Comparison of ENCODE assay signal across 13 cellular contexts in the genomic region with DNA sequence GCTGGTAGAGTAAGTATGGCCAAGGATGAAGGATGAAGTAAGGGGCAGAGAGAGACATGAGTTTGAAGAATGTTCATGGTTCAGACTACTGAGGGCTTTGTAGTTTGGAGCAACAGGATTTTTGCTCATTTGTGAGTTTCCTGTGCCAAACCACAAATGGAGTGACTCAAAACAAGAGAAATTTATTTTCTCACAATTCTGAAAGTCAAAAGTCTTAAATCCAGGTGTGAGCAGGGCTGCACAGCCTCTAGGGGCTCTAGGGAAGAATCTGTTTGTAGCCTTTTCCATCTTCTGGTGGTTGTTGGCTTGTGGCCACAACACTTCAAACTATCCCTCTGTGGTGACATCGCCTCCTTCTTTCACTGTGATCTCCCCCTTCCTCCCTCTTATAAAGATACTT. TPM values are rescaled to one million over a fixed set of nuclear protein-coding genes. Genes with fewer than 3 reads are reported as not detected.
DNase-seq lines count a peak whose midpoint lies in the region; ATAC-seq lines count a peak whose summit lies in the region.
"Had no signal": no experiment of that assay in that cellular context is flagged by ENCODE, and none has a peak within 500 bp of the region (broad histone marks: within the 10 kb centered on the region; RNA-seq: fewer than 3 reads in every experiment).

No MANE protein-coding gene starts in this region.

- H3K27me3 Mint-ChIP-seq in activated CD4-positive, alpha-beta T cell treated with anti-CD3 and anti-CD28 coated beads for 36 hours = no peaks in the 10 kb centered on the region
- H3K27me3 Mint-ChIP-seq in T-helper 17 cell = no peaks in the 10 kb centered on the region

- H3K36me3 Mint-ChIP-seq in activated CD4-positive, alpha-beta T cell treated with anti-CD3 and anti-CD28 coated beads for 36 hours (ENCODE audit: low read depth) = no peaks in the 10 kb centered on the region
- peaks cover 2% of the 10 kb centered on the region for H3K36me3 Mint-ChIP-seq in T-helper 17 cell (ENCODE audit: low read depth)
- H3K36me3 Mint-ChIP-seq: naive B cell had no signal

- peaks cover 6% of the 10 kb centered on the region for H3K4me1 Mint-ChIP-seq in activated CD4-positive, alpha-beta T cell treated with anti-CD3 and anti-CD28 coated beads for 36 hours
- H3K4me1 Mint-ChIP-seq in T-helper 17 cell = peaks cover 11% of the 10 kb centered on the region
- H3K4me1 Mint-ChIP-seq: naive B cell had no signal

- intact Hi-C loops in activated CD4-positive, alpha-beta T cell treated with anti-CD3 and anti-CD28 coated beads for 36 hours (cut with DNase I, micrococcal nuclease) = loop anchor here (1.0 to 5.0 kb wide), 8 partner anchors 11 to 647 kb away; a partner anchor contains a TSS

- peak; percentile 70 for ATAC-seq in activated CD4-positive, alpha-beta T cell treated with anti-CD3 and anti-CD28 coated beads for 36 hours
- ATAC-seq in HG02642 (IDR thresholded peaks at IDR 0.05; ENCODE audit: poor library complexity, unreplicated experiment) (peak; percentile 52), T-helper 17 cell (peak; percentile 47), GM18858 (IDR thresholded peaks at IDR 0.05; ENCODE audit: unreplicated experiment) (no peak)
- ATAC-seq: A549, body of pancreas had no signal

- no peak overlapping the region for H3K4me3 Mint-ChIP-seq in activated CD4-positive, alpha-beta T cell treated with anti-CD3 and anti-CD28 coated beads for 36 hours
- H3K4me3 Mint-ChIP-seq in T-helper 17 cell = no peak overlapping the region
- H3K4me3 Mint-ChIP-seq: naive B cell had no signal

- H3K9me3 ChIP-seq in T-helper 17 cell (ENCODE audit: control insufficient read depth, low read length, poor library complexity, severe bottlenecking) = no peaks in the 10 kb centered on the region
- H3K9me3 ChIP-seq: A549, body of pancreas had no signal

- POLR2A ChIA-PET in activated CD4-positive, alpha-beta T cell treated with anti-CD3 and anti-CD28 coated beads for 36 hours (lab: Charles Lee) = no interaction called here

- CTCF ChIA-PET in activated CD4-positive, alpha-beta T cell treated with anti-CD3 and anti-CD28 coated beads for 36 hours (lab: Charles Lee) = interaction anchor here (0.6 to 1.6 kb wide), 4 partner anchors 10 to 98 kb away, joined by 3 to 7 read pairs (median 4); no protein-coding TSS in a partner anchor

- DNase-seq in activated CD4-positive, alpha-beta T cell treated with anti-CD3 and anti-CD28 coated beads for 36 hours = peak; percentile 60
- no peak for DNase-seq in activated CD4-positive, alpha-beta T cell treated with anti-CD3 and anti-CD28 coated beads, Interleukin-2, amount 50 U/mL, for 4 hours
- DNase-seq in T-helper 17 cell (no peak), NCI-H187 treated with DMSO at 0.1 percent for 48 hours (lab: John Stamatoyannopoulos, UW) (no peak), NCI-H146 (lab: John Stamatoyannopoulos, UW) (no peak)
- DNase-seq in stimulated activated CD4-positive, alpha-beta T cell treated with anti-CD3 and anti-CD28 coated beads, Interleukin-4, amount 100 ng/mL, for 1 hour = peak; percentile 11
- DNase-seq: body of pancreas, naive B cell, NCI-H526 treated with DMSO at 0.1 percent for 48 hours, T-helper 9 cell had no signal

- peaks cover 6% of the 10 kb centered on the region for H3K9me3 Mint-ChIP-seq in activated CD4-positive, alpha-beta T cell treated with anti-CD3 and anti-CD28 coated beads for 36 hours (ENCODE audit: low read depth)

- no peak overlapping the region for H3K27ac Mint-ChIP-seq in activated CD4-positive, alpha-beta T cell treated with anti-CD3 and anti-CD28 coated beads for 36 hours
- H3K27ac Mint-ChIP-seq in T-helper 17 cell = no peak overlapping the region
- H3K27ac Mint-ChIP-seq: naive B cell had no signal

RNA-seq across cellular contexts. Expression of a gene that starts 58.9 kb away (rescaled TPM):
- total RNA-seq in activated CD4-positive, alpha-beta T cell treated with anti-CD3 and anti-CD28 coated beads for 36 hours = 1 to 10 TPM; 1.2 TPM
- total RNA-seq in T-helper 17 cell = 1 to 10 TPM; 1.5 to 2.0 TPM

Comparison
In these comparisons a context has a peak if more than half of its experiments do, and no peak if none do; other contexts are left out.
1. DNase-seq: peak in activated CD4-positive, alpha-beta T cell treated with anti-CD3 and anti-CD28 coated beads for 36 hours (single experiment) and stimulated activated CD4-positive, alpha-beta T cell treated with anti-CD3 and anti-CD28 coated beads, Interleukin-4, amount 100 ng/mL, for 1 hour (single experiment); none in activated CD4-positive, alpha-beta T cell treated with anti-CD3 and anti-CD28 coated beads, Interleukin-2, amount 50 U/mL, for 4 hours (0 of 2), T-helper 17 cell (0 of 3), NCI-H187 treated with DMSO at 0.1 percent for 48 hours (single experiment) and NCI-H146 (single experiment).